8 cellular contexts compared by ENCODE assay signal in the genomic region with DNA sequence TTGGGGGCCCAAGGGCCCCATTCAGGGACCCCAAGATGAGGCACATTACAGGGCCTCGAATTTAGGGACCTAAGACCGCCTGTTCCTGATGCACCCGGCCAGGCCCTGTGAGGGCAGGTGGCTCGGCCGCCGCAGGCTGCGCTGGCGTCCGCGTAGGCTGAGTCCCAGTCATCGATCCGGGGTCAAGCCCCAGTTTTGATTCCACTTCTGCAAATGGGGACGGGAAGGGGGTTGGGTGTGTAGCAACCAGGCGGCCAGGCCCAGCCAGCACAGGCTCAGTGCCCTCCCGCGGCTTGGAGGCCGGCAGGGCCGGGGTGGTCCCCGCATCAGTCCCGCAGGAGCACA. TPM values are rescaled to one million over a fixed set of nuclear protein-coding genes. Genes with fewer than 3 reads are reported as not detected.
A peak's percentile ranks its signal among the peaks of the same experiment; 100 is the strongest.
DNase-seq lines count a peak whose midpoint lies in the region; ATAC-seq and TF ChIP-seq lines count a peak whose summit lies in the region.

No MANE protein-coding gene starts in this region.

- POLR2A ChIA-PET in CD8-positive, alpha-beta memory T cell (lab: Charles Lee): no interaction called here

- CTCF ChIA-PET in CD8-positive, alpha-beta memory T cell (lab: Charles Lee): no interaction called here
- CTCF ChIA-PET in mammary epithelial cell (lab: Charles Lee; ENCODE audit: low non-redundant PET): no interaction called here

- H3K27ac Mint-ChIP-seq in CD8-positive, alpha-beta memory T cell: peak overlapping the region; percentile 66 to 100 (median 97)

- in situ Hi-C loops in mammary epithelial cell (cut with MboI; ENCODE audit: low sequenced_read_pairs in 2 of 2): no loop called here

- H3K4me1 Mint-ChIP-seq in CD8-positive, alpha-beta memory T cell: peaks cover 15 to 28% (median 19%) of the 10 kb centered on the region in 3 donors

- H3K79me2 ChIP-seq in mammary epithelial cell (ENCODE audit: insufficient read depth, low read length): peaks cover 7% of the 10 kb centered on the region

- dilution Hi-C loops in mammary epithelial cell (cut with HindIII; ENCODE audit: low sequenced_read_pairs): no loop called here

- H3K27me3 ChIP-seq in CD8-positive, alpha-beta memory T cell (ENCODE audit: insufficient read depth, low read length, poor library complexity, severe bottlenecking): no peaks in the 10 kb centered on the region
- H3K27me3 ChIP-seq in mammary epithelial cell (ENCODE audit: insufficient read depth, low read length) (no peaks in the 10 kb centered on the region), mononuclear cell (ENCODE audit: insufficient read depth, low read length) (no peaks in the 10 kb centered on the region)

- no peak for DNase-seq in CD8-positive, alpha-beta memory T cell
- DNase-seq in mammary epithelial cell (no peak), NCI-H2081 treated with DMSO at 0.1 percent for 48 hours (lab: John Stamatoyannopoulos, UW) (no peak), Ammon's horn (ENCODE audit: low spot score) (no peak), posterior vena cava (ENCODE audit: low spot score) (no peak)

- peak overlapping the region; percentile 94 to 99 (median 97) for H3K4me3 Mint-ChIP-seq in CD8-positive, alpha-beta memory T cell

- peaks cover 5 to 7% of the 10 kb centered on the region in 2 donors for H3K27me3 Mint-ChIP-seq in CD8-positive, alpha-beta memory T cell

- no peaks in the 10 kb centered on the region for H3K9me3 ChIP-seq in CD8-positive, alpha-beta memory T cell (ENCODE audit: low read length)
- H3K9me3 ChIP-seq in mammary epithelial cell (replicated peaks; ENCODE audit: insufficient read depth, low read length): no peaks in the 10 kb centered on the region
- no peaks in the 10 kb centered on the region for H3K9me3 ChIP-seq in mononuclear cell (ENCODE audit: low read depth, low read length)

- BruUV-seq in mammary epithelial cell (replicated peaks; lab: Mats Ljungman, UMichigan): TSS peak; percentile 32

- H2AFZ ChIP-seq in mammary epithelial cell (ENCODE audit: low read depth, low read length): peak overlapping the region; percentile 98

- H3K4me3 ChIP-seq in CD8-positive, alpha-beta memory T cell (ENCODE audit: low read length): peak overlapping the region; percentile 78
- H3K4me3 ChIP-seq in mammary epithelial cell (replicated peaks in 1 of 3; ENCODE audit: insufficient read depth in 1 of 3, low read depth in 2 of 3, low read length in 3 of 3) (peak overlapping the region; percentile 79 to 87 (median 82)), mononuclear cell (ENCODE audit: low read length) (peak overlapping the region; percentile 57)

- H4K20me1 ChIP-seq in mammary epithelial cell (ENCODE audit: insufficient read depth, low read length): no peaks in the 10 kb centered on the region

- H3K9me3 Mint-ChIP-seq in CD8-positive, alpha-beta memory T cell: peaks cover 0 to 3% (median 0%) of the 10 kb centered on the region in 5 donors

- peak overlapping the region; percentile 64 for H3K9ac ChIP-seq in mammary epithelial cell (ENCODE audit: insufficient read depth, low read length)

- H3K27ac ChIP-seq in CD8-positive, alpha-beta memory T cell (ENCODE audit: low read depth, low read length): peak overlapping the region; percentile 85
- H3K27ac ChIP-seq in mammary epithelial cell (ENCODE audit: insufficient read depth, low read depth, low read length): peak overlapping the region; percentile 89

- ATAC-seq in HG03066 (IDR thresholded peaks at IDR 0.05; ENCODE audit: low read depth, unreplicated experiment) (peak; percentile 50), HG02678 (IDR thresholded peaks at IDR 0.05; ENCODE audit: unreplicated experiment) (no peak)

- no peaks in the 10 kb centered on the region for H3K36me3 ChIP-seq in CD8-positive, alpha-beta memory T cell (ENCODE audit: insufficient read depth, low read length)
- H3K36me3 ChIP-seq in mammary epithelial cell (ENCODE audit: insufficient read depth, low read length): no peaks in the 10 kb centered on the region

- under 1% methylated on average over 14 of the region's 20 CpGs for WGBS in mammary epithelial cell (ENCODE audit: low coverage, missing lambda C conversion rate)

- peaks cover 6 to 10% (median 9%) of the 10 kb centered on the region in 3 donors for H3K36me3 Mint-ChIP-seq in CD8-positive, alpha-beta memory T cell

- intact Hi-C loops in mammary epithelial cell (cut with micrococcal nuclease): loop anchor here (5.0 to 10.0 kb wide), 4 partner anchors 212 to 852 kb away; no protein-coding TSS in a partner anchor
- intact Hi-C loops in posterior vena cava (cut with DNase I): no loop called here

- H3K4me1 ChIP-seq in CD8-positive, alpha-beta memory T cell (ENCODE audit: insufficient read depth, low read length): peaks cover 12% of the 10 kb centered on the region
- H3K4me1 ChIP-seq in mammary epithelial cell (ENCODE audit: insufficient read depth, low read length): peaks cover 13% of the 10 kb centered on the region
- H3K4me1 ChIP-seq in mononuclear cell (ENCODE audit: insufficient read depth, low read length): peaks cover 5% of the 10 kb centered on the region

- H3K4me2 ChIP-seq in mammary epithelial cell (ENCODE audit: insufficient read depth, low read depth, low read length): peak overlapping the region; percentile 87

- TF ChIP-seq CTCF in mammary epithelial cell (conservative IDR thresholded peaks at IDR 0.05 in 1 of 2, IDR thresholded peaks at IDR 0.05 in 1 of 2; ENCODE audit: extremely low read depth in 1 of 2, insufficient read depth in 1 of 2, low read depth in 1 of 2, low read length in 2 of 2): no peak

RNA-seq across cellular contexts. Expression of gene PNPLA4, which starts 0.3 kb away (rescaled TPM):
- total RNA-seq in CD8-positive, alpha-beta memory T cell: 10 to 100 TPM in 1 of 2 experiments, 1 to 10 TPM in 1; 8.5 to 10.0 TPM
- 14.0 TPM for polyA plus RNA-seq in CD8-positive, alpha-beta memory T cell
- 10 to 100 TPM; 30.1 to 40.2 TPM for total RNA-seq in mammary epithelial cell
- polyA plus RNA-seq in mammary epithelial cell: 28.7 TPM
- polyA minus RNA-seq in mammary epithelial cell: 7.0 TPM
- total RNA-seq in mononuclear cell: 2.4 TPM
- 10 to 100 TPM; 10.3 to 12.4 TPM for total RNA-seq in posterior vena cava
